Comparison of ENCODE assay signal across 12 cellular contexts in the genomic region with DNA sequence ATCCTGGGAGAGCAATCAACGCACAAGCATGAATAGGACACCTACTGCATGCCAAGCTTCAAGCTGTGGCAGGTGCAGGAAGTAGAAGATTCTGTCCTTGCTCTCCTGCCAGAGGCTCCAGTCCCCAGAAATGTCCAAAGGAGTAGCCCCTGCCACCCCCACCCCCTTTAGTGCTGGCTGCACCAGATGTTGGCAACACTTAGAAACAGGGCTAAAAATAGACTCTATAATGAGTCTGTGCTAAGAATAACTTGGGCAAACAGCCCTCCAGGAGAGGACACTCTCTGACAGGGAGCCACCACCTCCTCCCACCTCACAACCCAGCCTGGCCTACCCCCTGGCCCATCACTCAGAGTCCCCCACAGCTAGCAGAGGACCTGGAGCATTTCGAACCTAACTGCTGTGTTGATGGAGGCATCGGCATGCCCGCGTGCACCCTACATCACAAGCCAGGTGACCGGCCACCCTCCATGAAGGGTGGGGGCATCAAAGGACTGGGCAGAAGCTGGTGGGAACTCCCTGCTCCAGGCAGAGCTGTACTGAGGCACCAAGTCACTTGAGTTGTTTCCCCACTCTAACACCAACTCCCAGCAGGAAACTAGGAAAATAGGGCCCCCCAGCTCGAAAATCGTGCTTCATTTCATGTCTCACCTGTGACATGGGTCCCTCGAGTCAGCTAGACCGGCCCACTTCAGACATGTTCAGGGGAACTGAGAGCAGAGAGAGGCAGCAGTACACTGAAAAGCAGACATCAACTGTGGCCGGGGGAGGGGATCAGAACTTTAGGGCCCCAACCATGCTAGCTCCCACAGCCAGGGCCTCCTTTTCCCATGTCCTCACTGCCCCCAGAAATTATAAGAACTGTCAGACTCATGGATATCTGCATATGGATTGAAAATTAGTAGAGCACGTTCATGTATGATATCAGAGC. TPM values are rescaled to one million over a fixed set of nuclear protein-coding genes. Genes with fewer than 3 reads are reported as not detected.
DNase-seq lines count a peak whose midpoint lies in the region; ATAC-seq and TF ChIP-seq lines count a peak whose summit lies in the region.
"Had no signal": no experiment of that assay in that cellular context is flagged by ENCODE, and none has a peak within 500 bp of the region (broad histone marks: within the 10 kb centered on the region; RNA-seq: fewer than 3 reads in every experiment).

No MANE protein-coding gene starts in this region.

- H3K27ac ChIP-seq in DOHH2 (ENCODE audit: low read depth, low read length) (peak overlapping the region; percentile 44), MM.1S (ENCODE audit: low read length) (no peak overlapping the region), neuronal stem cell (replicated peaks; ENCODE audit: low read length) (no peak overlapping the region)
- H3K27ac ChIP-seq: adrenal gland had no signal

- H3K79me1 ChIP-seq in neuronal stem cell (ENCODE audit: low read depth, low read length): no peaks in the 10 kb centered on the region

- H3F3A ChIP-seq in DOHH2 (ENCODE audit: control insufficient read depth, insufficient read depth) (no peaks in the 10 kb centered on the region; the same call in 1 of the 2 replicates), MM.1S (ENCODE audit: insufficient read depth, low read length) (no peaks in the 10 kb centered on the region)

- H3K79me2 ChIP-seq in DOHH2 (ENCODE audit: control insufficient read depth, low read length) (peaks cover 94% of the 10 kb centered on the region), MM.1S (ENCODE audit: low read length) (no peaks in the 10 kb centered on the region)

- H3K18ac ChIP-seq in neuronal stem cell (ENCODE audit: low read length): no peak overlapping the region

- no peaks in the 10 kb centered on the region for H3K27me3 Mint-ChIP-seq in central memory CD8-positive, alpha-beta T cell
- no peaks in the 10 kb centered on the region for H3K27me3 Mint-ChIP-seq in chondrocyte (ENCODE audit: low read depth)
- H3K27me3 Mint-ChIP-seq: stimulated activated naive CD8-positive, alpha-beta T cell treated with anti-CD3 and anti-CD28 coated beads, Interleukin-15, Interleukin-2, amounts not matched to agents 100 ng/mL and 50 ng/mL, for 24 hours had no signal

- peak overlapping the region; percentile 98 for H2BK12ac ChIP-seq in neuronal stem cell (ENCODE audit: low read length)

- H3K9ac ChIP-seq in MM.1S (ENCODE audit: low read length): no peak overlapping the region
- H3K9ac ChIP-seq in neuronal stem cell (ENCODE audit: low read depth, low read length, poor library complexity): peak overlapping the region; percentile 50

- H3K27me3 ChIP-seq in DOHH2 (ENCODE audit: control insufficient read depth, low read length) (no peaks in the 10 kb centered on the region), MM.1S (replicated peaks; ENCODE audit: insufficient read depth, low read length) (no peaks in the 10 kb centered on the region), neuronal stem cell (ENCODE audit: control insufficient read depth in 3 of 3, insufficient read depth in 3 of 3, low read depth in 1 of 3, low read length in 3 of 3) (peaks cover 0 to 15% (median 0%) of the 10 kb centered on the region in 3 experiments)
- H3K27me3 ChIP-seq: adrenal gland had no signal

- peak overlapping the region; percentile 36 for H3K27ac Mint-ChIP-seq in central memory CD8-positive, alpha-beta T cell (ENCODE audit: low read depth)
- H3K27ac Mint-ChIP-seq in chondrocyte (ENCODE audit: unreplicated experiment): no peak overlapping the region

- H3K14ac ChIP-seq in neuronal stem cell (ENCODE audit: low read length): peak overlapping the region; percentile 78

- peaks cover 28% of the 10 kb centered on the region for H3K4me1 Mint-ChIP-seq in central memory CD8-positive, alpha-beta T cell
- peaks cover 50% of the 10 kb centered on the region for H3K4me1 Mint-ChIP-seq in chondrocyte (ENCODE audit: low read depth)

- H2AK5ac ChIP-seq in neuronal stem cell (ENCODE audit: low read depth, low read length): peak overlapping the region; percentile 15

- no peak overlapping the region for H2BK15ac ChIP-seq in neuronal stem cell (ENCODE audit: low read length)

- no peak for TF ChIP-seq CTCF in DOHH2 (IDR thresholded peaks at IDR 0.05; ENCODE audit: low read depth, low read length, poor library complexity, severe bottlenecking)
- TF ChIP-seq CTCF in MM.1S (IDR thresholded peaks at IDR 0.05; ENCODE audit: low read length): no peak
- no peak for TF ChIP-seq CTCF in chondrocyte (IDR thresholded peaks at IDR 0.05)

- H3K23ac ChIP-seq in neuronal stem cell (ENCODE audit: low read depth, low read length, poor library complexity): peak overlapping the region; percentile 58

- H3K9me3 Mint-ChIP-seq in central memory CD8-positive, alpha-beta T cell: no peaks in the 10 kb centered on the region
- H3K9me3 Mint-ChIP-seq in chondrocyte (ENCODE audit: low read depth): no peaks in the 10 kb centered on the region
- H3K9me3 Mint-ChIP-seq: nephron; stimulated activated naive CD8-positive, alpha-beta T cell treated with anti-CD3 and anti-CD28 coated beads, Interleukin-15, Interleukin-2, amounts not matched to agents 100 ng/mL and 50 ng/mL, for 24 hours had no signal

- H4K8ac ChIP-seq in neuronal stem cell (ENCODE audit: low read depth, low read length): no peak overlapping the region

- no peak overlapping the region for H4K91ac ChIP-seq in neuronal stem cell (ENCODE audit: low read depth, low read length, poor library complexity)

- no peak overlapping the region for H2BK120ac ChIP-seq in neuronal stem cell (ENCODE audit: low read depth, low read length)

- H3K9me2 ChIP-seq in DOHH2 (replicated peaks; ENCODE audit: control insufficient read depth, low read length) (no peaks in the 10 kb centered on the region), MM.1S (replicated peaks; ENCODE audit: insufficient read depth, low read length) (no peaks in the 10 kb centered on the region)

- H3K4me3 ChIP-seq in DOHH2 (ENCODE audit: low read length): peak overlapping the region; percentile 45
- H3K4me3 ChIP-seq in MM.1S (ENCODE audit: low read length): no peak overlapping the region
- H3K4me3 ChIP-seq in neuronal stem cell (ENCODE audit: low read length in 2 of 2): no peak overlapping the region
- H3K4me3 ChIP-seq: adrenal gland had no signal

- H2AFZ ChIP-seq in MM.1S (ENCODE audit: low read length) (no peak overlapping the region), neuronal stem cell (ENCODE audit: low read length) (no peak overlapping the region)

- no peak overlapping the region for H2BK5ac ChIP-seq in neuronal stem cell (ENCODE audit: low read length)

- ATAC-seq in central memory CD8-positive, alpha-beta T cell (replicated peaks; ENCODE audit: extremely low read depth, poor library complexity, severe bottlenecking): no peak

- H3K4me3 Mint-ChIP-seq in central memory CD8-positive, alpha-beta T cell: no peak overlapping the region
- H3K4me3 Mint-ChIP-seq in chondrocyte (ENCODE audit: unreplicated experiment): no peak overlapping the region
- H3K4me3 Mint-ChIP-seq: nephron; stimulated activated naive CD8-positive, alpha-beta T cell treated with anti-CD3 and anti-CD28 coated beads, Interleukin-15, Interleukin-2, amounts not matched to agents 100 ng/mL and 50 ng/mL, for 24 hours had no signal

- peaks cover 1% of the 10 kb centered on the region for H3K36me3 Mint-ChIP-seq in central memory CD8-positive, alpha-beta T cell (ENCODE audit: insufficient read depth)
- peaks cover 1% of the 10 kb centered on the region for H3K36me3 Mint-ChIP-seq in chondrocyte (ENCODE audit: low read depth)

- DNase-seq in MM.1S (no peak), neuronal stem cell (ENCODE audit: low spot score) (no peak), D341Med (ENCODE audit: low spot score) (no peak), Ammon's horn (ENCODE audit: low spot score) (no peak), chondrocyte (ENCODE audit: low spot score) (no peak)
- DNase-seq in central memory CD8-positive, alpha-beta T cell (ENCODE audit: low spot score in 2 of 2): no peak
- DNase-seq in stimulated activated CD4-positive, alpha-beta T cell treated with anti-CD3 and anti-CD28 coated beads, Interleukin-2, amount 100 ng/mL, for 24 hours: no peak
- DNase-seq: activated CD8-positive, alpha-beta memory T cell treated with anti-CD3 and anti-CD28 coated beads for 24 hours; adrenal gland had no signal

- no peaks in the 10 kb centered on the region for H3K9me3 ChIP-seq in DOHH2 (ENCODE audit: control insufficient read depth, insufficient read depth, low read length)
- H3K9me3 ChIP-seq in MM.1S (replicated peaks; ENCODE audit: insufficient read depth, low read length): no peaks in the 10 kb centered on the region
- peaks cover 0 to 1% of the 10 kb centered on the region in 2 donors for H3K9me3 ChIP-seq in neuronal stem cell (replicated peaks in 1 of 2; ENCODE audit: control insufficient read depth in 2 of 2, insufficient read depth in 1 of 2, low read depth in 1 of 2, low read length in 2 of 2)
- H3K9me3 ChIP-seq: adrenal gland had no signal

- H3K4me2 ChIP-seq in DOHH2 (ENCODE audit: low read length) (peak overlapping the region; percentile 60), MM.1S (ENCODE audit: low read depth, low read length) (peak overlapping the region; percentile 38; the same call in 1 of the 2 replicates), neuronal stem cell (ENCODE audit: insufficient read depth, low read length, poor library complexity, severe bottlenecking) (no peak overlapping the region)

- H4K20me1 ChIP-seq in DOHH2 (ENCODE audit: control insufficient read depth, insufficient read depth, low read depth, low read length) (peaks cover 8% of the 10 kb centered on the region; the same call in 1 of the 2 replicates), MM.1S (ENCODE audit: insufficient read depth, low read length) (no peaks in the 10 kb centered on the region)

- no peak overlapping the region for H3K4ac ChIP-seq in neuronal stem cell (ENCODE audit: low read length)

- H3K36me3 ChIP-seq in DOHH2 (ENCODE audit: control insufficient read depth, low read length) (peaks cover 10% of the 10 kb centered on the region; the same call in 1 of the 2 replicates), MM.1S (replicated peaks; ENCODE audit: insufficient read depth, low read length) (no peaks in the 10 kb centered on the region), neuronal stem cell (replicated peaks in 1 of 2; ENCODE audit: control insufficient read depth in 2 of 2, insufficient read depth in 2 of 2, low read length in 2 of 2) (no peaks in the 10 kb centered on the region)
- H3K36me3 ChIP-seq: adrenal gland had no signal

- H3K4me1 ChIP-seq in DOHH2 (ENCODE audit: control insufficient read depth, low read length): peaks cover 88% of the 10 kb centered on the region
- peaks cover 18% of the 10 kb centered on the region for H3K4me1 ChIP-seq in MM.1S (ENCODE audit: low read length)
- no peaks in the 10 kb centered on the region for H3K4me1 ChIP-seq in neuronal stem cell (ENCODE audit: control insufficient read depth in 2 of 2, insufficient read depth in 1 of 2, low read depth in 1 of 2, low read length in 2 of 2)

- no CpG with 5 or more reads among the region's 12 CpGs for WGBS in neuronal stem cell (ENCODE audit: extremely low coverage in 2 of 2, insufficient read length in 2 of 2, insufficient replicate concordance in 1 of 2), 2 donors

RNA-seq across cellular contexts. Expression of a gene that starts 18.6 kb away (rescaled TPM):
- polyA plus RNA-seq in neuronal stem cell (2013, experiment 1 of 2): 1.1 TPM
- polyA plus RNA-seq in neuronal stem cell (2013, experiment 2 of 2): 1.1 TPM
- total RNA-seq in chondrocyte: 10.7 to 12.4 TPM (median 11.6 TPM) in 3 replicates

RNA-seq across cellular contexts. Expression of a gene that starts 30.4 kb away (rescaled TPM):
- 0.03 TPM for polyA plus RNA-seq in neuronal stem cell (2013, experiment 1 of 2)
- polyA plus RNA-seq in neuronal stem cell (2013, experiment 2 of 2): 0.07 TPM
- not detected in 3 replicates for total RNA-seq in chondrocyte
